ENCODE assay signal across 20 cellular contexts in the genomic region with DNA sequence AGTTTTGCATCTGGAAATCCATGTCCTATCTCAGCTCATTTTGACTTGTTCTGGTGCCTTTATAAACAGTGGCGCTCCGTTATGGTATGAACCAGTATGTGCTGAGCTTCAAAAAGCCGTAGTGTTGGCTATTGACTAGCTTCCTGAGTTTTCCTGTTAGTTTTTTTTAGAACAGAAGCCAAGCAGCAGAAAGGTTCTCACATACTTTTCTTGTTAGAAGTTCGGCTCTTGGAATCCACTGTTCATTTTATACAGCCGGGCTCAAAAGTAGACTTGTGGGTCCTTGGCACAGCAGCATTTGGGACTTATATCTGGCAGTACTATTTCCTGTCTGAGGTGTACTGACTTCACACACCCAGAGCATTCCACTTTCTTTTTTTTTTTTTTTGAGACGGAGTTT.
DNase-seq lines count a peak whose midpoint lies in the region; ATAC-seq, FAIRE-seq and TF ChIP-seq lines count a peak whose summit lies in the region.
"Had no signal": no experiment of that assay in that cellular context is flagged by ENCODE, and none has a peak within 500 bp of the region (broad histone marks: within the 10 kb centered on the region; RNA-seq: fewer than 3 reads in every experiment).

No MANE protein-coding gene starts in this region.

- no peaks in the 10 kb centered on the region for H3K27me3 Mint-ChIP-seq in T-helper 17 cell
- H3K27me3 Mint-ChIP-seq: IgD-negative memory B cell had no signal

- H3K27ac Mint-ChIP-seq in T-helper 17 cell, result peak overlapping the region; percentile 72

- peaks cover 10 to 11% of the 10 kb centered on the region in 2 donors for H3K4me1 ChIP-seq in thoracic aorta (ENCODE audit: control insufficient read depth in 1 of 2, low read depth in 2 of 2)
- H3K4me1 ChIP-seq: Caco-2 had no signal

- H3K4me1 Mint-ChIP-seq in T-helper 17 cell, result peaks cover 2% of the 10 kb centered on the region
- H3K4me1 Mint-ChIP-seq: CD14-positive monocyte had no signal

- no peak for FAIRE-seq in GM12891 (lab: Jason Lieb, UNC)
- FAIRE-seq: G401.6, H54 had no signal

- no peak for ATAC-seq in T-helper 17 cell
- ATAC-seq in thoracic aorta (ENCODE audit: insufficient number of reproducible peaks, low FRiP score, low read depth), result peak; percentile 50

- peak overlapping the region; percentile 43 for H3K27ac ChIP-seq in thoracic aorta

- no peak overlapping the region for H3K4me3 ChIP-seq in choroid plexus epithelial cell (ENCODE audit: low read depth, low read length)
- H3K4me3 ChIP-seq in thoracic aorta, result peak overlapping the region; percentile 26

- H3K4me3 Mint-ChIP-seq in T-helper 17 cell, result no peak overlapping the region
- H3K4me3 Mint-ChIP-seq: CD14-positive monocyte, IgD-negative memory B cell had no signal

- H3K27me3 ChIP-seq in thoracic aorta (replicated peaks; ENCODE audit: insufficient read depth), result no peaks in the 10 kb centered on the region

- peaks cover 7% of the 10 kb centered on the region for H3K36me3 ChIP-seq in thoracic aorta

- H3K9me3 ChIP-seq in T-helper 17 cell (ENCODE audit: control insufficient read depth, low read length, poor library complexity, severe bottlenecking) (no peaks in the 10 kb centered on the region), thoracic aorta (no peaks in the 10 kb centered on the region)
- H3K9me3 ChIP-seq: Caco-2 had no signal

- no peak for TF ChIP-seq POLR2A in GM12891 (IDR thresholded peaks at IDR 0.05; ENCODE audit: low read depth, low read length)

- peak; percentile 44 for DNase-seq in GM03348 (ENCODE audit: low spot score)
- DNase-seq in T-helper 17 cell, result no peak
- peak; percentile 38 for DNase-seq in choroid plexus epithelial cell (ENCODE audit: low read depth)
- no peak for DNase-seq in thoracic aorta (ENCODE audit: low spot score)
- no peak for DNase-seq in NCI-H128 (lab: John Stamatoyannopoulos, UW; ENCODE audit: unreplicated experiment)
- no peak for DNase-seq in GM12891 (ENCODE audit: insufficient read length, low spot score)
- no peak for DNase-seq in activated CD4-positive, alpha-beta T cell treated with anti-CD3 and anti-CD28 coated beads, Interleukin-2, amount 50 U/mL, for 48 hours
- DNase-seq in mucosa of gallbladder (ENCODE audit: low spot score), result no peak
- DNase-seq: Caco-2, DMS53, MV-4-11, NCI-H1436 treated with DMSO at 0.1 percent for 48 hours, NCI-H2081, NCI-H524 treated with DMSO at 0.1 percent for 48 hours, OCI-M1, RPMI8226 had no signal

- peaks cover 2% of the 10 kb centered on the region for H3K36me3 Mint-ChIP-seq in T-helper 17 cell (ENCODE audit: low read depth)

- TF ChIP-seq CTCF in choroid plexus epithelial cell (conservative IDR thresholded peaks at IDR 0.05; ENCODE audit: low read depth, low read length) (no peak), thoracic aorta (IDR thresholded peaks at IDR 0.05) (no peak)

TF ChIP-seq in GM12891, 5 proteins besides CTCF, POLR2A, EP300 and RAD21:
- no peak for TF ChIP-seq TAF1 (IDR thresholded peaks at IDR 0.05; ENCODE audit: low read depth, low read length)
- no peak for TF ChIP-seq POLR2AphosphoS5 (IDR thresholded peaks at IDR 0.05; ENCODE audit: low read depth, low read length)
- no peak for TF ChIP-seq PAX5 (IDR thresholded peaks at IDR 0.05; ENCODE audit: insufficient read depth, low read length, severe bottlenecking)
- no peak for TF ChIP-seq POU2F2 (IDR thresholded peaks at IDR 0.05; ENCODE audit: low read depth, low read length)
- no peak for TF ChIP-seq SPI1 (IDR thresholded peaks at IDR 0.05; ENCODE audit: low read depth, low read length)

Comparison
In these comparisons a context has a peak if more than half of its experiments do, and no peak if none do; other contexts are left out.
1. DNase-seq: peak in GM03348 (single experiment) and choroid plexus epithelial cell (single experiment); none in T-helper 17 cell (0 of 3), thoracic aorta (single experiment), NCI-H128 (single experiment), GM12891 (single experiment), activated CD4-positive, alpha-beta T cell treated with anti-CD3 and anti-CD28 coated beads, Interleukin-2, amount 50 U/mL, for 48 hours (0 of 2) and mucosa of gallbladder (single experiment).